ENCODE assay signal across 2 cellular contexts in the genomic region with DNA sequence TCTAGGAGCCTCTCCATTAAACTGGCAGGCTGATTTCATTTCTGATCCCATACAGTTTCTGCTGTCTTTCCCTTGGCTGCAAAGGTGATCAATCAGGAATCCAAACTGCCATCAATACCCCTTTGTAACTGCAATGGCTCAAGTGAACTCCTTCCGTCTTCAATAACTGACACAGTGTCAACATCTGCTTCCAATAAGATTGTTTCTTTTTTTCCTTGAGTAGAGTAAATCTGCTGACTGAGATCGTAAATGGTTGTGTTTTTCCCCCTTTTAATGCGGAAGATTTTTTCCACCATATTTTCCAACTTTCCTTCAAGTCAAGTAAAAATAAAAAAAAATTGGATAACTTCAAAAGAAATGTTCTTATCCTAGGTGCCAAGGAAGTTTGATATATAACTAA.
TF ChIP-seq lines count a peak whose summit lies in the region.

No MANE protein-coding gene starts in this region.

TF ChIP-seq in IMR-90, 13 proteins besides CTCF, POLR2A, EP300 and RAD21:
- TF ChIP-seq CEBPB (IDR thresholded peaks at IDR 0.05; ENCODE audit: low read depth, low read length) = no peak
- TF ChIP-seq FOS (IDR thresholded peaks at IDR 0.05; ENCODE audit: low read depth, low read length) = no peak

TF ChIP-seq in SK-N-SH treated with all-trans-retinoic acid at 6 μM for 48 hours, 23 proteins besides CTCF, POLR2A, EP300 and RAD21:
- TF ChIP-seq TOX (CRISPR knock-in tag; IDR thresholded peaks at IDR 0.05; ENCODE audit: borderline replicate concordance) (no peak), BACH2 (CRISPR knock-in tag; IDR thresholded peaks at IDR 0.05; ENCODE audit: borderline replicate concordance) (no peak), TCF4 (CRISPR knock-in tag; IDR thresholded peaks at IDR 0.05; ENCODE audit: borderline replicate concordance) (no peak), ESRRG (CRISPR knock-in tag; IDR thresholded peaks at IDR 0.05) (no peak), CSDC2 (CRISPR knock-in tag; IDR thresholded peaks at IDR 0.05) (no peak)
- TF ChIP-seq, protein P1, sequence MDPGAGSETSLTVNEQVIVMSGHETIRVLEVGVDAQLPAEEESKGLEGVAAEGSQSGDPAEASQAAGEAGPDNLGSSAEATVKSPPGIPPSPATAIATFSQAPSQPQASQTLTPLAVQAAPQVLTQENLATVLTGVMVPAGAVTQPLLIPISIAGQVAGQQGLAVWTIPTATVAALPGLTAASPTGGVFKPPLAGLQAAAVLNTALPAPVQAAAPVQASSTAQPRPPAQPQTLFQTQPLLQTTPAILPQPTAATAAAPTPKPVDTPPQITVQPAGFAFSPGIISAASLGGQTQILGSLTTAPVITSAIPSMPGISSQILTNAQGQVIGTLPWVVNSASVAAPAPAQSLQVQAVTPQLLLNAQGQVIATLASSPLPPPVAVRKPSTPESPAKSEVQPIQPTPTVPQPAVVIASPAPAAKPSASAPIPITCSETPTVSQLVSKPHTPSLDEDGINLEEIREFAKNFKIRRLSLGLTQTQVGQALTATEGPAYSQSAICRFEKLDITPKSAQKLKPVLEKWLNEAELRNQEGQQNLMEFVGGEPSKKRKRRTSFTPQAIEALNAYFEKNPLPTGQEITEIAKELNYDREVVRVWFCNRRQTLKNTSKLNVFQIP (CRISPR knock-in tag; IDR thresholded peaks at IDR 0.05; ENCODE audit: borderline replicate concordance, low read depth) = no peak
- TF ChIP-seq, protein P2, sequence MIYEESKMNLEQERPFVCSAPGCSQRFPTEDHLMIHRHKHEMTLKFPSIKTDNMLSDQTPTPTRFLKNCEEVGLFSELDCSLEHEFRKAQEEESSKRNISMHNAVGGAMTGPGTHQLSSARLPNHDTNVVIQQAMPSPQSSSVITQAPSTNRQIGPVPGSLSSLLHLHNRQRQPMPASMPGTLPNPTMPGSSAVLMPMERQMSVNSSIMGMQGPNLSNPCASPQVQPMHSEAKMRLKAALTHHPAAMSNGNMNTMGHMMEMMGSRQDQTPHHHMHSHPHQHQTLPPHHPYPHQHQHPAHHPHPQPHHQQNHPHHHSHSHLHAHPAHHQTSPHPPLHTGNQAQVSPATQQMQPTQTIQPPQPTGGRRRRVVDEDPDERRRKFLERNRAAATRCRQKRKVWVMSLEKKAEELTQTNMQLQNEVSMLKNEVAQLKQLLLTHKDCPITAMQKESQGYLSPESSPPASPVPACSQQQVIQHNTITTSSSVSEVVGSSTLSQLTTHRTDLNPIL (CRISPR knock-in tag; IDR thresholded peaks at IDR 0.05; ENCODE audit: low read depth) = no peak
- TF ChIP-seq, protein P3, sequence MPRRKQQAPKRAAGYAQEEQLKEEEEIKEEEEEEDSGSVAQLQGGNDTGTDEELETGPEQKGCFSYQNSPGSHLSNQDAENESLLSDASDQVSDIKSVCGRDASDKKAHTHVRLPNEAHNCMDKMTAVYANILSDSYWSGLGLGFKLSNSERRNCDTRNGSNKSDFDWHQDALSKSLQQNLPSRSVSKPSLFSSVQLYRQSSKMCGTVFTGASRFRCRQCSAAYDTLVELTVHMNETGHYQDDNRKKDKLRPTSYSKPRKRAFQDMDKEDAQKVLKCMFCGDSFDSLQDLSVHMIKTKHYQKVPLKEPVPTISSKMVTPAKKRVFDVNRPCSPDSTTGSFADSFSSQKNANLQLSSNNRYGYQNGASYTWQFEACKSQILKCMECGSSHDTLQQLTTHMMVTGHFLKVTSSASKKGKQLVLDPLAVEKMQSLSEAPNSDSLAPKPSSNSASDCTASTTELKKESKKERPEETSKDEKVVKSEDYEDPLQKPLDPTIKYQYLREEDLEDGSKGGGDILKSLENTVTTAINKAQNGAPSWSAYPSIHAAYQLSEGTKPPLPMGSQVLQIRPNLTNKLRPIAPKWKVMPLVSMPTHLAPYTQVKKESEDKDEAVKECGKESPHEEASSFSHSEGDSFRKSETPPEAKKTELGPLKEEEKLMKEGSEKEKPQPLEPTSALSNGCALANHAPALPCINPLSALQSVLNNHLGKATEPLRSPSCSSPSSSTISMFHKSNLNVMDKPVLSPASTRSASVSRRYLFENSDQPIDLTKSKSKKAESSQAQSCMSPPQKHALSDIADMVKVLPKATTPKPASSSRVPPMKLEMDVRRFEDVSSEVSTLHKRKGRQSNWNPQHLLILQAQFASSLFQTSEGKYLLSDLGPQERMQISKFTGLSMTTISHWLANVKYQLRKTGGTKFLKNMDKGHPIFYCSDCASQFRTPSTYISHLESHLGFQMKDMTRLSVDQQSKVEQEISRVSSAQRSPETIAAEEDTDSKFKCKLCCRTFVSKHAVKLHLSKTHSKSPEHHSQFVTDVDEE (CRISPR knock-in tag; IDR thresholded peaks at IDR 0.05) = no peak
